Comparison of ENCODE assay signal across 27 cellular contexts in the genomic region with DNA sequence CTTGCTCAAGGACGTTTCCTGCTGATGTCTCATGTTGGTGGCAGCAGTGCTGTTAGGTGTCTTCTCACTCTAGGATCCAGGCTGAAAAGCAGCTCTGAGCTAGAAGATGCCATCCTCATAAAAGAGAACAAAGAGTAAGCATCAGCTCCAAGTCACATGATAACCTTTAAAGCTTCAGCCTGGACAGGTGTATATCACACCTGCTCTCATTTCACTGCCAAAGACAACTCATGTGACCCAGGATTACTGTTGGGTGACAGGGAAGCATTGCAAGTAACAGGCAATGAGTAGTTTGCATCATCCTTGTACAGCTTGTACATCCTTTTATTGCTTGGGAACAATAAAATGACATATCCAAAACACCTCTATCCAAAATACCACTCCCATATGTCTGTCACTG.
"Had no signal": no experiment of that assay in that cellular context is flagged by ENCODE, and none has a peak within 500 bp of the region (broad histone marks: within the 10 kb centered on the region; RNA-seq: fewer than 3 reads in every experiment).

No MANE protein-coding gene starts in this region.

- H3K4me3 Mint-ChIP-seq: activated T-helper 1 cell treated with anti-CD3 and anti-CD28 coated beads, Interleukin-12 subunit alpha, Interleukin-12 subunit beta, Interleukin-2, Interleukin-4 antibody, amounts not matched to agents 30 ng/mL and 10 ng/mL and 1 ng/mL, durations not matched to agents 14 hours and 24 hours and 36 hours; dendritic cell treated with granulocyte-macrophage colony-stimulating factor and Interleukin-4, amounts not matched to agents 40 ng/mL and 50 ng/mL, for 4 days; naive thymus-derived CD8-positive, alpha-beta T cell; stimulated activated naive CD8-positive, alpha-beta T cell treated with anti-CD3 and anti-CD28 coated beads, Interleukin-15, Interleukin-2, amounts not matched to agents 100 ng/mL and 50 ng/mL, for 24 hours had no signal

- H3K27me3 Mint-ChIP-seq: dendritic cell treated with granulocyte-macrophage colony-stimulating factor and Interleukin-4, amounts not matched to agents 40 ng/mL and 50 ng/mL, for 4 days; stimulated activated naive CD8-positive, alpha-beta T cell treated with anti-CD3 and anti-CD28 coated beads, Interleukin-15, Interleukin-2, amounts not matched to agents 100 ng/mL and 50 ng/mL, for 24 hours had no signal

- H3K4me1 ChIP-seq: adrenal gland, breast epithelium, gastroesophageal sphincter, heart right ventricle, pancreas, right lobe of liver, transverse colon, uterus had no signal

- ATAC-seq: activated naive CD4-positive, alpha-beta T cell treated with anti-CD3 and anti-CD28 coated beads, Interleukin-2, amount 50 U/mL, for 72 hours; esophagus mucosa; gastroesophageal sphincter; heart right ventricle; left ventricle myocardium superior; naive thymus-derived CD8-positive, alpha-beta T cell; pancreas; right lobe of liver had no signal

- H3K36me3 Mint-ChIP-seq: naive thymus-derived CD8-positive, alpha-beta T cell had no signal

- H3K9me3 ChIP-seq: adrenal gland, breast epithelium, gastroesophageal sphincter, heart right ventricle, neutrophil, pancreas, right lobe of liver, transverse colon, uterus had no signal

- H3K4me1 Mint-ChIP-seq: naive thymus-derived CD8-positive, alpha-beta T cell had no signal

- H3K27ac Mint-ChIP-seq: activated naive CD4-positive, alpha-beta T cell treated with anti-CD3 and anti-CD28 coated beads, Interleukin-2, amount 50 U/mL, for 72 hours; activated T-helper 1 cell treated with anti-CD3 and anti-CD28 coated beads, Interleukin-12 subunit alpha, Interleukin-12 subunit beta, Interleukin-2, Interleukin-4 antibody, amounts not matched to agents 30 ng/mL and 10 ng/mL and 1 ng/mL, durations not matched to agents 14 hours and 24 hours and 36 hours; dendritic cell treated with granulocyte-macrophage colony-stimulating factor and Interleukin-4, amounts not matched to agents 40 ng/mL and 50 ng/mL, for 4 days; naive thymus-derived CD8-positive, alpha-beta T cell; stimulated activated naive CD8-positive, alpha-beta T cell treated with anti-CD3 and anti-CD28 coated beads, Interleukin-15, Interleukin-2, amounts not matched to agents 100 ng/mL and 50 ng/mL, for 24 hours had no signal

- H3K36me3 ChIP-seq: adrenal gland, breast epithelium, gastroesophageal sphincter, heart right ventricle, neutrophil, pancreas, right lobe of liver, transverse colon, uterus, WERI-Rb-1 had no signal

- H3K27ac ChIP-seq: adrenal gland, breast epithelium, gastroesophageal sphincter, heart right ventricle, neutrophil, pancreas, right lobe of liver, transverse colon, uterus, WERI-Rb-1 had no signal

- H3K27me3 ChIP-seq: adrenal gland, breast epithelium, gastroesophageal sphincter, heart right ventricle, neutrophil, pancreas, right lobe of liver, transverse colon, uterus had no signal

- FAIRE-seq: astrocyte, pancreas, small intestine had no signal

- DNase-seq: activated CD4-positive, alpha-beta T cell treated with anti-CD3 and anti-CD28 coated beads for 1 hour; activated CD4-positive, alpha-beta T cell treated with anti-CD3 and anti-CD28 coated beads, Interleukin-2, amount 50 U/mL, for 4 hours; activated gamma-delta T cell treated with Interleukin-2 at 50 U/mL for 16 hours; activated T-cell treated with anti-CD3 and anti-CD28 coated beads for 4 hours; adrenal gland; effector CD8-positive, alpha-beta T cell; heart right ventricle; left ventricle myocardium superior; mesenchymal stem cell; naive thymus-derived CD8-positive, alpha-beta T cell; pancreas; right lobe of liver; small intestine; stimulated activated CD4-positive, alpha-beta T cell treated with anti-CD3 and anti-CD28 coated beads, Interleukin-15, amount 100 ng/mL, for 24 hours; stimulated activated CD4-positive, alpha-beta T cell treated with anti-CD3 and anti-CD28 coated beads, Interleukin-2, amount 100 ng/mL, for 48 hours; transverse colon; uterus; WERI-Rb-1 had no signal

- H3K4me3 ChIP-seq: adrenal gland, breast epithelium, gastroesophageal sphincter, heart right ventricle, pancreas, right lobe of liver, transverse colon, uterus had no signal
